In the genomic region with DNA sequence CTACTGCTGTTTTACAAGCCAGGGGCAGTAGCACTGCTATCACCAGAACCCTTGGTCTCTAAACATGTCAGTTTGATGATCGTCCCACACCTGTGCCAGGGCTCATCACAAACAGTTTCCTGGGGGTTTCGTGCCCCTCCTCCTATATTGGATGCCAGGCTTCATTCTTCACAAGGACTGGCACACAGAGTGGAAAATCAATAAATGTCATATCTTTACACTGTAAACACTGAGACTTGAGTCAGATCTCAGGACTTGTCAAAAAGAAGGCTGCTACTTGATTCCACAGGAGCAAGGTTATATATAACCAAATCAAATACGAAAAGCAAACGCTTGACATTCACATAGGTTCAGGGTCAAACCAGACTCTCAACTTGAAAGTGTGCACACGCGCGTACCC, we compare ENCODE assay signal across 33 cellular contexts. TPM values are rescaled to one million over a fixed set of nuclear protein-coding genes. Genes with fewer than 3 reads are reported as not detected.
"Had no signal": no experiment of that assay in that cellular context is flagged by ENCODE, and none has a peak within 500 bp of the region (broad histone marks: within the 10 kb centered on the region; RNA-seq: fewer than 3 reads in every experiment).

No MANE protein-coding gene starts in this region.

- DNase-seq: activated CD4-positive, alpha-beta memory T cell treated with anti-CD3 and anti-CD28 coated beads for 36 hours; activated CD4-positive, alpha-beta T cell treated with anti-CD3 and anti-CD28 coated beads for 36 hours; activated CD4-positive, alpha-beta T cell treated with anti-CD3 and anti-CD28 coated beads, Interleukin-2, amount 10 ng/mL, durations not matched to agents 24 days and 14 days; activated CD4-positive, CD25-positive, alpha-beta regulatory T cell; activated CD4-positive, CD25-positive, alpha-beta regulatory T cell treated with anti-CD3 and anti-CD28 coated beads, Interleukin-2, amount 50 U/mL, for 72 hours; activated CD8-positive, alpha-beta memory T cell treated with anti-CD3 and anti-CD28 coated beads, Interleukin-2, amount 50 U/mL, for 48 hours; activated CD8-positive, alpha-beta T cell treated with anti-CD3 and anti-CD28 coated beads, Interleukin-2, amount 10 ng/mL, durations not matched to agents 7 days and 5 days; activated gamma-delta T cell; activated naive CD4-positive, alpha-beta T cell treated with anti-CD3 and anti-CD28 coated beads, Interleukin-2, amount 50 U/mL, for 16 hours; activated naive CD4-positive, alpha-beta T cell treated with Interleukin-2 at 50 U/mL for 16 hours; activated T-cell treated with anti-CD3 and anti-CD28 coated beads for 4 hours; activated T-cell treated with anti-CD3 and anti-CD28 coated beads, Interleukin-2, amount 50 U/mL, for 24 hours; activated T-cell treated with anti-CD3 and anti-CD28 coated beads, Interleukin-2, amount 50 U/mL, for 72 hours; amniotic stem cell; anterior cingulate cortex; caudate nucleus; colonic mucosa; effector CD8-positive, alpha-beta T cell; esophagus squamous epithelium; foreskin melanocyte; heart right ventricle; T-helper 1 cell; T-helper 17 cell; T1000 had no signal

- H3K4me3 ChIP-seq: colonic mucosa, esophagus squamous epithelium, gastroesophageal sphincter, heart right ventricle had no signal

- H3K27ac ChIP-seq: colonic mucosa, epithelial cell of prostate, esophagus squamous epithelium, gastroesophageal sphincter, heart right ventricle had no signal

- H3K9me3 ChIP-seq: colonic mucosa, esophagus squamous epithelium, gastroesophageal sphincter, heart right ventricle had no signal

- ATAC-seq: activated CD4-positive, alpha-beta T cell treated with anti-CD3 and anti-CD28 coated beads for 36 hours; activated CD8-positive, alpha-beta T cell treated with anti-CD3 and anti-CD28 coated beads, Interleukin-2, amount 10 ng/mL, durations not matched to agents 7 days and 5 days; activated T-cell treated with anti-CD3 and anti-CD28 coated beads, Interleukin-2, amount 50 U/mL, for 72 hours; gastroesophageal sphincter; heart right ventricle; T-helper 17 cell had no signal

- FAIRE-seq: astrocyte, endometrium, endothelial cell of umbilical vein had no signal

- H3K27me3 ChIP-seq: colonic mucosa, esophagus squamous epithelium, gastroesophageal sphincter, heart right ventricle had no signal

- H3K9me3 Mint-ChIP-seq: activated CD4-positive, alpha-beta memory T cell treated with anti-CD3 and anti-CD28 coated beads for 36 hours; activated CD4-positive, alpha-beta T cell treated with anti-CD3 and anti-CD28 coated beads, Interleukin-2, amount 10 ng/mL, durations not matched to agents 24 days and 14 days; activated T-cell treated with anti-CD3 and anti-CD28 coated beads, Interleukin-2, amount 50 U/mL, for 24 hours; activated T-cell treated with anti-CD3 and anti-CD28 coated beads, Interleukin-2, amount 50 U/mL, for 72 hours; T-helper 2 cell treated with Interferon-gamma antibody and Interleukin-4, amounts not matched to agents 5 μg/mL and 100 μg/mL, for 36 hours had no signal

- H3K4me1 Mint-ChIP-seq: activated CD4-positive, alpha-beta T cell treated with anti-CD3 and anti-CD28 coated beads, Interleukin-2, amount 10 ng/mL, durations not matched to agents 24 days and 14 days; T-helper 17 cell had no signal

- H3K4me3 Mint-ChIP-seq: activated CD4-positive, alpha-beta memory T cell treated with anti-CD3 and anti-CD28 coated beads for 36 hours; activated CD4-positive, alpha-beta T cell treated with anti-CD3 and anti-CD28 coated beads for 36 hours; activated CD4-positive, alpha-beta T cell treated with anti-CD3 and anti-CD28 coated beads, Interleukin-2, amount 10 ng/mL, durations not matched to agents 24 days and 14 days; activated CD8-positive, alpha-beta T cell treated with anti-CD3 and anti-CD28 coated beads, Interleukin-2, amount 10 ng/mL, durations not matched to agents 7 days and 5 days; activated naive CD8-positive, alpha-beta T cell; activated T-cell treated with anti-CD3 and anti-CD28 coated beads, Interleukin-2, amount 50 U/mL, for 24 hours; activated T-cell treated with anti-CD3 and anti-CD28 coated beads, Interleukin-2, amount 50 U/mL, for 72 hours; T-helper 2 cell treated with Interferon-gamma antibody and Interleukin-4, amounts not matched to agents 5 μg/mL and 100 μg/mL, for 36 hours had no signal

- H3K27ac Mint-ChIP-seq: activated CD4-positive, alpha-beta memory T cell treated with anti-CD3 and anti-CD28 coated beads for 36 hours; activated CD4-positive, alpha-beta T cell treated with anti-CD3 and anti-CD28 coated beads for 36 hours; activated CD4-positive, alpha-beta T cell treated with anti-CD3 and anti-CD28 coated beads, Interleukin-2, amount 10 ng/mL, durations not matched to agents 24 days and 14 days; activated CD8-positive, alpha-beta T cell treated with anti-CD3 and anti-CD28 coated beads, Interleukin-2, amount 10 ng/mL, durations not matched to agents 7 days and 5 days; activated naive CD8-positive, alpha-beta T cell; activated T-cell treated with anti-CD3 and anti-CD28 coated beads, Interleukin-2, amount 50 U/mL, for 24 hours; activated T-cell treated with anti-CD3 and anti-CD28 coated beads, Interleukin-2, amount 50 U/mL, for 72 hours; T-helper 17 cell; T-helper 2 cell treated with Interferon-gamma antibody and Interleukin-4, amounts not matched to agents 5 μg/mL and 100 μg/mL, for 36 hours had no signal

- H3K4me1 ChIP-seq: colonic mucosa, gastroesophageal sphincter had no signal

- H3K27me3 Mint-ChIP-seq: activated CD4-positive, alpha-beta memory T cell treated with anti-CD3 and anti-CD28 coated beads for 36 hours; activated CD4-positive, alpha-beta T cell treated with anti-CD3 and anti-CD28 coated beads for 36 hours; activated CD4-positive, alpha-beta T cell treated with anti-CD3 and anti-CD28 coated beads, Interleukin-2, amount 10 ng/mL, durations not matched to agents 24 days and 14 days; activated naive CD8-positive, alpha-beta T cell; activated T-cell treated with anti-CD3 and anti-CD28 coated beads, Interleukin-2, amount 50 U/mL, for 24 hours; T-helper 17 cell had no signal

RNA-seq across cellular contexts. Expression of gene CLEC18B, which starts 39.3 kb away (rescaled TPM):
- total RNA-seq: dermis microvascular lymphatic vessel endothelial cell, fibroblast of villous mesenchyme had no signal
- polyA plus RNA-seq: endothelial cell of umbilical vein had no signal
